In the genomic region with DNA sequence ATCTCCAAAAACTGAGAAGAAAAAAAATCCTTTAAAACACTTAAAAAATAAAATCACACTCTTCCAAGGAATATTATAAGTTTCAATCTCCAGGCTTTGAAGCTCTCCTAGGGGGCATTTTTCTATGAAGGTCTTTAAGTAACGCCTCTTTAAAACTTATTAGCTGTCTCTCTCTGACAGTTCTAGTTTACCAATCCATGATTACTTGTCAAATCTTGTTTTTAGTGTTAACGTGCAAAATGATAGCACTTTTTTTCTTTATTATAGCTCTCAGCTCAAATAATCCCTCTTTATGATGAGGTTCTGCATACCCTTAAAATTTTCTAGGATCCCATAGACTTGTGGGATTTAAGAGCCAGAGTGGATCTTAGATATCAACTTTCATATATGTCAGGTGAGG, we compare ENCODE assay signal across 28 cellular contexts.
"Had no signal": no experiment of that assay in that cellular context is flagged by ENCODE, and none has a peak within 500 bp of the region (broad histone marks: within the 10 kb centered on the region; RNA-seq: fewer than 3 reads in every experiment).

No MANE protein-coding gene starts in this region.

- ATAC-seq: effector memory CD8-positive, alpha-beta T cell; esophagus mucosa; foreskin keratinocyte; gastrocnemius medialis; gastroesophageal sphincter; heart left ventricle; heart right ventricle had no signal

- H3K4me3 ChIP-seq: colonic mucosa, coronary artery, dorsolateral prefrontal cortex, esophagus muscularis mucosa, esophagus squamous epithelium, gastrocnemius medialis, gastroesophageal sphincter, heart left ventricle, heart right ventricle had no signal

- FAIRE-seq: colon, endometrium, endothelial cell of umbilical vein, frontal cortex had no signal

- H3K36me3 ChIP-seq: colonic mucosa, esophagus muscularis mucosa, esophagus squamous epithelium, gastrocnemius medialis, gastroesophageal sphincter, heart left ventricle, heart right ventricle had no signal

- DNase-seq: colonic mucosa; cortex of kidney; dermis blood vessel endothelial cell; dorsolateral prefrontal cortex; effector CD4-positive, alpha-beta T cell; effector CD8-positive, alpha-beta T cell; effector memory CD4-positive, alpha-beta T cell; effector memory CD8-positive, alpha-beta T cell; endodermal cell; erythroblast; esophagus squamous epithelium; foreskin fibroblast; foreskin keratinocyte; foreskin melanocyte; gastrocnemius medialis; glutamatergic neuron; head of caudate nucleus; heart left ventricle; heart right ventricle had no signal

- H3K27ac ChIP-seq: colonic mucosa, coronary artery, dorsolateral prefrontal cortex, epithelial cell of prostate, esophagus muscularis mucosa, esophagus squamous epithelium, foreskin keratinocyte, gastrocnemius medialis, gastroesophageal sphincter, heart left ventricle, heart right ventricle had no signal

- H3K9me3 ChIP-seq: colonic mucosa, esophagus muscularis mucosa, esophagus squamous epithelium, gastrocnemius medialis, gastroesophageal sphincter, heart left ventricle, heart right ventricle had no signal

- H3K4me1 ChIP-seq: colonic mucosa, esophagus muscularis mucosa, esophagus squamous epithelium, foreskin keratinocyte, gastrocnemius medialis, gastroesophageal sphincter, heart left ventricle, heart right ventricle had no signal

- H3K27me3 ChIP-seq: colonic mucosa, esophagus squamous epithelium, foreskin keratinocyte, gastrocnemius medialis, gastroesophageal sphincter had no signal
